1 cellular context compared by ENCODE assay signal in genomic region chr2:189254268-189254883, GRCh38.
TF ChIP-seq lines count a peak whose summit lies in the region.

No MANE protein-coding gene starts in this region.

TF ChIP-seq in WTC11, 78 proteins besides CTCF, POLR2A, EP300 and RAD21 (continued from another document):
- TF ChIP-seq ATF6 (CRISPR knock-in tag; IDR thresholded peaks at IDR 0.05) (no peak), PREB (CRISPR knock-in tag; IDR thresholded peaks at IDR 0.05; ENCODE audit: borderline replicate concordance) (no peak), MLX (CRISPR knock-in tag; IDR thresholded peaks at IDR 0.05) (no peak), HMGA2 (CRISPR knock-in tag; IDR thresholded peaks at IDR 0.05) (no peak), SMAD4 (CRISPR knock-in tag; IDR thresholded peaks at IDR 0.05) (no peak), AR (CRISPR knock-in tag; IDR thresholded peaks at IDR 0.05) (no peak), NFYB (CRISPR knock-in tag; conservative IDR thresholded peaks at IDR 0.05; ENCODE audit: low read depth) (no peak), NFATC4 (CRISPR knock-in tag; IDR thresholded peaks at IDR 0.05) (no peak), KAT7 (CRISPR knock-in tag; IDR thresholded peaks at IDR 0.05; ENCODE audit: borderline replicate concordance) (no peak)
